In the genomic region with DNA sequence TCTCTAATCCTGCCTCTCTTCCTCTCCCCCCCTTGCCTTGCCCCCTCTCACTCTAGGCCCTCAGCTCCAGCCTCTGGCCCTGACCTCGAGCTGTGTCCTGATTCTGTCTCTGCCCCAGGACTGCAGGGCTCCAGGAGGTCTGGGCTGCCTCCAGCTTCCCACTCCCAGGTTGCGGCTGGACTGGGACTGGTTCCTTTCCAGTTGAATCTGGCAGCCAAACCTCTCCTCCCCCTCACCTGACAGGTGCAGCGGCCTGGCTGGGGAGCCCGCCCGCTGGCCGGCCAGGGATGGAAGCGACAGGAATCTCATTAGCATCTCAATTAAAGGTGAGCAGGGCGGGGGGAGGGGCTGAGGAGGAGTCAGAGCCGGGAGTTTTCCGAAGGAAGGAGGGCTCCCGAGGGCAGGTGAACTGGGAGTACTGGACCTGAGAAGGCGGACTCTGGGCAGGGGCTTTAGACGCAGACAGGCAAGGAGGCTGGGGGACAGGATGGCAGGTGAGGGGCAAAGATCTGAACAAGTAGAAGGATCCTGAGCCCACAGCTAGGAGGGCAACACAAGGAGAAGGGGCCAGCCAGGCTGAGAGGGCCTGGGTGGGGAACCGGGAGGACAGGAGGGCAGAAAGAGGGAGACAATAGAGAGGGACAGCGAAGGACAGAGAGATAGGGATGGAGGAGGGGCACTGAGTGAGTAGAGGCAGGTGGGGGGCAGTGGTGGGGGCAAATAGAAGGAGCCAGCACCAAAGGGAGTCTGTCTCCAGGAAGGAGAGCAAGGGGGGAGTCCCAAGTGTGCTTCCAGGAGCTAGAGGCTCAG, we compare ENCODE assay signal across 1 cellular context.
TF ChIP-seq lines count a peak whose summit lies in the region.

A gene (minus strand): TSS at position 295 of the 810 bp plus-strand sequence. CDS start 780 bp downstream, outside the sequence.

TF ChIP-seq in H1, 55 proteins besides CTCF, POLR2A, EP300 and RAD21 (continued from another document):
- TF ChIP-seq, protein P1, sequence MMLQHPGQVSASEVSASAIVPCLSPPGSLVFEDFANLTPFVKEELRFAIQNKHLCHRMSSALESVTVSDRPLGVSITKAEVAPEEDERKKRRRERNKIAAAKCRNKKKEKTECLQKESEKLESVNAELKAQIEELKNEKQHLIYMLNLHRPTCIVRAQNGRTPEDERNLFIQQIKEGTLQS (IDR thresholded peaks at IDR 0.05; ENCODE audit: insufficient read depth, low read depth, low read length), result no peak
- TF ChIP-seq SP1 (IDR thresholded peaks at IDR 0.05; ENCODE audit: low read depth, low read length), result peak; percentile 88; the same call in 1 of the 2 replicates
- TF ChIP-seq CBX5 (IDR thresholded peaks at IDR 0.05; ENCODE audit: low read depth, low read length), result no peak
- no peak for TF ChIP-seq BACH1 (IDR thresholded peaks at IDR 0.05; ENCODE audit: low read length)
- TF ChIP-seq CEBPB (IDR thresholded peaks at IDR 0.05; ENCODE audit: low read depth, low read length), result no peak
- TF ChIP-seq BCL11A (IDR thresholded peaks at IDR 0.05; ENCODE audit: low read depth in 2 of 2, low read length in 2 of 2), result peak in 1 of 2 experiments; percentile 15
- TF ChIP-seq CHD2 (IDR thresholded peaks at IDR 0.05; ENCODE audit: low read length), result peak; percentile 18; the same call in 1 of the 2 replicates
- no peak for TF ChIP-seq RNF2 (IDR thresholded peaks at IDR 0.05; ENCODE audit: borderline replicate concordance, low read depth, low read length, missing control alignments, poor library complexity, severe bottlenecking)
- TF ChIP-seq, protein P2, sequence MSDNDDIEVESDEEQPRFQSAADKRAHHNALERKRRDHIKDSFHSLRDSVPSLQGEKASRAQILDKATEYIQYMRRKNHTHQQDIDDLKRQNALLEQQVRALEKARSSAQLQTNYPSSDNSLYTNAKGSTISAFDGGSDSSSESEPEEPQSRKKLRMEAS (IDR thresholded peaks at IDR 0.05), result no peak; the same call in 1 of the 2 replicates
- no peak for TF ChIP-seq CHD1 (IDR thresholded peaks at IDR 0.05; ENCODE audit: low read depth, low read length)
- peak; percentile 86 for TF ChIP-seq ASH2L (IDR thresholded peaks at IDR 0.05; ENCODE audit: low read length)
- TF ChIP-seq SIRT6 (IDR thresholded peaks at IDR 0.05; ENCODE audit: low read length), result no peak
- peak; percentile 98 for TF ChIP-seq CTBP2 (IDR thresholded peaks at IDR 0.05; ENCODE audit: borderline replicate concordance, insufficient read depth, insufficient read length, low read length)
- no peak for TF ChIP-seq CBX8 (IDR thresholded peaks at IDR 0.05; ENCODE audit: borderline replicate concordance, low read depth, low read length)
- TF ChIP-seq TAF7 (optimal IDR thresholded peaks at IDR 0.05; ENCODE audit: borderline replicate concordance, low read depth, low read length), result peak; percentile 85
- peak; percentile 76 for TF ChIP-seq TBP (IDR thresholded peaks at IDR 0.05; ENCODE audit: low read depth, low read length)
- TF ChIP-seq RFX5 (IDR thresholded peaks at IDR 0.05; ENCODE audit: borderline replicate concordance, low read depth, low read length), result no peak
- no peak for TF ChIP-seq GTF2F1 (IDR thresholded peaks at IDR 0.05; ENCODE audit: borderline replicate concordance, low read depth, low read length)
- TF ChIP-seq PHF8 (conservative IDR thresholded peaks at IDR 0.05; ENCODE audit: low read depth, low read length), result peak; percentile 38
- TF ChIP-seq, protein P3, sequence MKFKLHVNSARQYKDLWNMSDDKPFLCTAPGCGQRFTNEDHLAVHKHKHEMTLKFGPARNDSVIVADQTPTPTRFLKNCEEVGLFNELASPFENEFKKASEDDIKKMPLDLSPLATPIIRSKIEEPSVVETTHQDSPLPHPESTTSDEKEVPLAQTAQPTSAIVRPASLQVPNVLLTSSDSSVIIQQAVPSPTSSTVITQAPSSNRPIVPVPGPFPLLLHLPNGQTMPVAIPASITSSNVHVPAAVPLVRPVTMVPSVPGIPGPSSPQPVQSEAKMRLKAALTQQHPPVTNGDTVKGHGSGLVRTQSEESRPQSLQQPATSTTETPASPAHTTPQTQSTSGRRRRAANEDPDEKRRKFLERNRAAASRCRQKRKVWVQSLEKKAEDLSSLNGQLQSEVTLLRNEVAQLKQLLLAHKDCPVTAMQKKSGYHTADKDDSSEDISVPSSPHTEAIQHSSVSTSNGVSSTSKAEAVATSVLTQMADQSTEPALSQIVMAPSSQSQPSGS (IDR thresholded peaks at IDR 0.05; ENCODE audit: low read length), result no peak; the same call in 1 of the 2 replicates
- TF ChIP-seq POLR2AphosphoS5 (IDR thresholded peaks at IDR 0.05; ENCODE audit: low read depth, low read length), result peak; percentile 28; the same call in 1 of the 2 replicates
- TF ChIP-seq POU5F1 (IDR thresholded peaks at IDR 0.05; ENCODE audit: low read depth, low read length), result peak; percentile 75; the same call in 1 of the 2 replicates
- TF ChIP-seq, protein P4, sequence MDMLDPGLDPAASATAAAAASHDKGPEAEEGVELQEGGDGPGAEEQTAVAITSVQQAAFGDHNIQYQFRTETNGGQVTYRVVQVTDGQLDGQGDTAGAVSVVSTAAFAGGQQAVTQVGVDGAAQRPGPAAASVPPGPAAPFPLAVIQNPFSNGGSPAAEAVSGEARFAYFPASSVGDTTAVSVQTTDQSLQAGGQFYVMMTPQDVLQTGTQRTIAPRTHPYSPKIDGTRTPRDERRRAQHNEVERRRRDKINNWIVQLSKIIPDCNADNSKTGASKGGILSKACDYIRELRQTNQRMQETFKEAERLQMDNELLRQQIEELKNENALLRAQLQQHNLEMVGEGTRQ (IDR thresholded peaks at IDR 0.05; ENCODE audit: low read length), result no peak
- TF ChIP-seq YY1 (IDR thresholded peaks at IDR 0.05; ENCODE audit: low read depth, low read length), result peak; percentile 55; the same call in 1 of the 2 replicates
- peak; percentile 91 to 94; a peak in 3 of 4 replicates for TF ChIP-seq SIN3A (conservative IDR thresholded peaks at IDR 0.05 in 1 of 2, IDR thresholded peaks at IDR 0.05 in 1 of 2; ENCODE audit: low read depth in 1 of 2, low read length in 2 of 2)
- TF ChIP-seq SAP30 (IDR thresholded peaks at IDR 0.05; ENCODE audit: insufficient read depth, insufficient replicate concordance, low read length), result no peak
- TF ChIP-seq, protein P5, sequence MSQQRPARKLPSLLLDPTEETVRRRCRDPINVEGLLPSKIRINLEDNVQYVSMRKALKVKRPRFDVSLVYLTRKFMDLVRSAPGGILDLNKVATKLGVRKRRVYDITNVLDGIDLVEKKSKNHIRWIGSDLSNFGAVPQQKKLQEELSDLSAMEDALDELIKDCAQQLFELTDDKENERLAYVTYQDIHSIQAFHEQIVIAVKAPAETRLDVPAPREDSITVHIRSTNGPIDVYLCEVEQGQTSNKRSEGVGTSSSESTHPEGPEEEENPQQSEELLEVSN (IDR thresholded peaks at IDR 0.05), result peak; percentile 69
- no peak for TF ChIP-seq SRF (IDR thresholded peaks at IDR 0.05; ENCODE audit: low read depth, low read length)
- 0 out of 2 replicates have a peak, but pooled peaks have one; percentile 63 for TF ChIP-seq EGR1 (IDR thresholded peaks at IDR 0.05; ENCODE audit: borderline replicate concordance, low read depth, low read length)
- TF ChIP-seq RBBP5 (IDR thresholded peaks at IDR 0.05; ENCODE audit: borderline replicate concordance, low read depth, low read length), result no peak; the same call in 1 of the 2 replicates
- TF ChIP-seq KDM1A (IDR thresholded peaks at IDR 0.05; ENCODE audit: borderline replicate concordance, low read length), result no peak
- no peak for TF ChIP-seq FOSL1 (IDR thresholded peaks at IDR 0.05; ENCODE audit: insufficient read depth, low read depth, low read length)
- TF ChIP-seq SUZ12 (IDR thresholded peaks at IDR 0.05; ENCODE audit: low read length), result no peak
- TF ChIP-seq, protein P6, sequence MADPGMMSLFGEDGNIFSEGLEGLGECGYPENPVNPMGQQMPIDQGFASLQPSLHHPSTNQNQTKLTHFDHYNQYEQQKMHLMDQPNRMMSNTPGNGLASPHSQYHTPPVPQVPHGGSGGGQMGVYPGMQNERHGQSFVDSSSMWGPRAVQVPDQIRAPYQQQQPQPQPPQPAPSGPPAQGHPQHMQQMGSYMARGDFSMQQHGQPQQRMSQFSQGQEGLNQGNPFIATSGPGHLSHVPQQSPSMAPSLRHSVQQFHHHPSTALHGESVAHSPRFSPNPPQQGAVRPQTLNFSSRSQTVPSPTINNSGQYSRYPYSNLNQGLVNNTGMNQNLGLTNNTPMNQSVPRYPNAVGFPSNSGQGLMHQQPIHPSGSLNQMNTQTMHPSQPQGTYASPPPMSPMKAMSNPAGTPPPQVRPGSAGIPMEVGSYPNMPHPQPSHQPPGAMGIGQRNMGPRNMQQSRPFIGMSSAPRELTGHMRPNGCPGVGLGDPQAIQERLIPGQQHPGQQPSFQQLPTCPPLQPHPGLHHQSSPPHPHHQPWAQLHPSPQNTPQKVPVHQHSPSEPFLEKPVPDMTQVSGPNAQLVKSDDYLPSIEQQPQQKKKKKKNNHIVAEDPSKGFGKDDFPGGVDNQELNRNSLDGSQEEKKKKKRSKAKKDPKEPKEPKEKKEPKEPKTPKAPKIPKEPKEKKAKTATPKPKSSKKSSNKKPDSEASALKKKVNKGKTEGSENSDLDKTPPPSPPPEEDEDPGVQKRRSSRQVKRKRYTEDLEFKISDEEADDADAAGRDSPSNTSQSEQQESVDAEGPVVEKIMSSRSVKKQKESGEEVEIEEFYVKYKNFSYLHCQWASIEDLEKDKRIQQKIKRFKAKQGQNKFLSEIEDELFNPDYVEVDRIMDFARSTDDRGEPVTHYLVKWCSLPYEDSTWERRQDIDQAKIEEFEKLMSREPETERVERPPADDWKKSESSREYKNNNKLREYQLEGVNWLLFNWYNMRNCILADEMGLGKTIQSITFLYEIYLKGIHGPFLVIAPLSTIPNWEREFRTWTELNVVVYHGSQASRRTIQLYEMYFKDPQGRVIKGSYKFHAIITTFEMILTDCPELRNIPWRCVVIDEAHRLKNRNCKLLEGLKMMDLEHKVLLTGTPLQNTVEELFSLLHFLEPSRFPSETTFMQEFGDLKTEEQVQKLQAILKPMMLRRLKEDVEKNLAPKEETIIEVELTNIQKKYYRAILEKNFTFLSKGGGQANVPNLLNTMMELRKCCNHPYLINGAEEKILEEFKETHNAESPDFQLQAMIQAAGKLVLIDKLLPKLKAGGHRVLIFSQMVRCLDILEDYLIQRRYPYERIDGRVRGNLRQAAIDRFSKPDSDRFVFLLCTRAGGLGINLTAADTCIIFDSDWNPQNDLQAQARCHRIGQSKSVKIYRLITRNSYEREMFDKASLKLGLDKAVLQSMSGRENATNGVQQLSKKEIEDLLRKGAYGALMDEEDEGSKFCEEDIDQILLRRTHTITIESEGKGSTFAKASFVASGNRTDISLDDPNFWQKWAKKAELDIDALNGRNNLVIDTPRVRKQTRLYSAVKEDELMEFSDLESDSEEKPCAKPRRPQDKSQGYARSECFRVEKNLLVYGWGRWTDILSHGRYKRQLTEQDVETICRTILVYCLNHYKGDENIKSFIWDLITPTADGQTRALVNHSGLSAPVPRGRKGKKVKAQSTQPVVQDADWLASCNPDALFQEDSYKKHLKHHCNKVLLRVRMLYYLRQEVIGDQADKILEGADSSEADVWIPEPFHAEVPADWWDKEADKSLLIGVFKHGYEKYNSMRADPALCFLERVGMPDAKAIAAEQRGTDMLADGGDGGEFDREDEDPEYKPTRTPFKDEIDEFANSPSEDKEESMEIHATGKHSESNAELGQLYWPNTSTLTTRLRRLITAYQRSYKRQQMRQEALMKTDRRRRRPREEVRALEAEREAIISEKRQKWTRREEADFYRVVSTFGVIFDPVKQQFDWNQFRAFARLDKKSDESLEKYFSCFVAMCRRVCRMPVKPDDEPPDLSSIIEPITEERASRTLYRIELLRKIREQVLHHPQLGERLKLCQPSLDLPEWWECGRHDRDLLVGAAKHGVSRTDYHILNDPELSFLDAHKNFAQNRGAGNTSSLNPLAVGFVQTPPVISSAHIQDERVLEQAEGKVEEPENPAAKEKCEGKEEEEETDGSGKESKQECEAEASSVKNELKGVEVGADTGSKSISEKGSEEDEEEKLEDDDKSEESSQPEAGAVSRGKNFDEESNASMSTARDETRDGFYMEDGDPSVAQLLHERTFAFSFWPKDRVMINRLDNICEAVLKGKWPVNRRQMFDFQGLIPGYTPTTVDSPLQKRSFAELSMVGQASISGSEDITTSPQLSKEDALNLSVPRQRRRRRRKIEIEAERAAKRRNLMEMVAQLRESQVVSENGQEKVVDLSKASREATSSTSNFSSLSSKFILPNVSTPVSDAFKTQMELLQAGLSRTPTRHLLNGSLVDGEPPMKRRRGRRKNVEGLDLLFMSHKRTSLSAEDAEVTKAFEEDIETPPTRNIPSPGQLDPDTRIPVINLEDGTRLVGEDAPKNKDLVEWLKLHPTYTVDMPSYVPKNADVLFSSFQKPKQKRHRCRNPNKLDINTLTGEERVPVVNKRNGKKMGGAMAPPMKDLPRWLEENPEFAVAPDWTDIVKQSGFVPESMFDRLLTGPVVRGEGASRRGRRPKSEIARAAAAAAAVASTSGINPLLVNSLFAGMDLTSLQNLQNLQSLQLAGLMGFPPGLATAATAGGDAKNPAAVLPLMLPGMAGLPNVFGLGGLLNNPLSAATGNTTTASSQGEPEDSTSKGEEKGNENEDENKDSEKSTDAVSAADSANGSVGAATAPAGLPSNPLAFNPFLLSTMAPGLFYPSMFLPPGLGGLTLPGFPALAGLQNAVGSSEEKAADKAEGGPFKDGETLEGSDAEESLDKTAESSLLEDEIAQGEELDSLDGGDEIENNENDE (IDR thresholded peaks at IDR 0.05; ENCODE audit: insufficient replicate concordance, low read length), result no peak
- no peak for TF ChIP-seq SP4 (IDR thresholded peaks at IDR 0.05; ENCODE audit: low read length)
- peak; percentile 49; the same call in 1 of the 2 replicates for TF ChIP-seq TEAD4 (IDR thresholded peaks at IDR 0.05; ENCODE audit: low read depth, low read length)
- peak; percentile 65; the same call in 1 of the 2 replicates for TF ChIP-seq RXRA (IDR thresholded peaks at IDR 0.05; ENCODE audit: insufficient read depth, low read depth, low read length)
- peak; percentile 62; the same call in 1 of the 2 replicates for TF ChIP-seq JUN (IDR thresholded peaks at IDR 0.05; ENCODE audit: low read depth, low read length)
- TF ChIP-seq NANOG (IDR thresholded peaks at IDR 0.05; ENCODE audit: insufficient read depth, low read depth, low read length, poor library complexity, severe bottlenecking), result peak; percentile 58
- no peak for TF ChIP-seq SP2 (IDR thresholded peaks at IDR 0.05; ENCODE audit: low read length)
- TF ChIP-seq HDAC2 (IDR thresholded peaks at IDR 0.05; ENCODE audit: borderline replicate concordance in 1 of 2, low read depth in 2 of 2, low read length in 2 of 2), result peak in 1 of 2 experiments; percentile 91; a peak in 3 of 4 replicates
- no peak for TF ChIP-seq KDM4A (IDR thresholded peaks at IDR 0.05; ENCODE audit: low read depth, low read length, severe bottlenecking)
- TF ChIP-seq EZH2 (IDR thresholded peaks at IDR 0.05; ENCODE audit: low read depth, low read length, severe bottlenecking), result no peak
- TF ChIP-seq GABPA (IDR thresholded peaks at IDR 0.05; ENCODE audit: borderline replicate concordance, insufficient read depth, low read length), result no peak
- TF ChIP-seq BRCA1 (IDR thresholded peaks at IDR 0.05; ENCODE audit: low read depth, low read length), result no peak
- TF ChIP-seq NRF1 (IDR thresholded peaks at IDR 0.05; ENCODE audit: low read depth, low read length), result no peak
- no peak for TF ChIP-seq MAFK (IDR thresholded peaks at IDR 0.05; ENCODE audit: low read depth, low read length)
- peak; percentile 98 for TF ChIP-seq TCF12 (IDR thresholded peaks at IDR 0.05; ENCODE audit: low read depth, low read length)
- TF ChIP-seq CREB1 (IDR thresholded peaks at IDR 0.05), result no peak
TF ChIP-seq in H1: peak in this region for 22.
